In genomic region chr1:40774266-40774998, GRCh38 we compare ENCODE assay signal across 1 cellular context.
TF ChIP-seq lines count a peak whose summit lies in the region.

No MANE protein-coding gene starts in this region.

TF ChIP-seq in WTC11, 78 proteins besides CTCF, POLR2A, EP300 and RAD21 (continued from another document):
- TF ChIP-seq ARID4B (CRISPR knock-in tag; IDR thresholded peaks at IDR 0.05; ENCODE audit: borderline replicate concordance) (no peak), IRF1 (CRISPR knock-in tag; IDR thresholded peaks at IDR 0.05) (no peak), FOXK1 (CRISPR knock-in tag; IDR thresholded peaks at IDR 0.05) (no peak), SMAD4 (CRISPR knock-in tag; IDR thresholded peaks at IDR 0.05) (no peak), CREB1 (CRISPR knock-in tag; IDR thresholded peaks at IDR 0.05) (no peak), ZNF138 (CRISPR knock-in tag; conservative IDR thresholded peaks at IDR 0.05) (no peak), ZNF317 (CRISPR knock-in tag; IDR thresholded peaks at IDR 0.05; ENCODE audit: borderline replicate concordance, low read depth) (no peak), ZNF121 (CRISPR knock-in tag; IDR thresholded peaks at IDR 0.05) (no peak), MXD4 (CRISPR knock-in tag; IDR thresholded peaks at IDR 0.05; ENCODE audit: borderline replicate concordance) (no peak)
- TF ChIP-seq, protein P1, sequence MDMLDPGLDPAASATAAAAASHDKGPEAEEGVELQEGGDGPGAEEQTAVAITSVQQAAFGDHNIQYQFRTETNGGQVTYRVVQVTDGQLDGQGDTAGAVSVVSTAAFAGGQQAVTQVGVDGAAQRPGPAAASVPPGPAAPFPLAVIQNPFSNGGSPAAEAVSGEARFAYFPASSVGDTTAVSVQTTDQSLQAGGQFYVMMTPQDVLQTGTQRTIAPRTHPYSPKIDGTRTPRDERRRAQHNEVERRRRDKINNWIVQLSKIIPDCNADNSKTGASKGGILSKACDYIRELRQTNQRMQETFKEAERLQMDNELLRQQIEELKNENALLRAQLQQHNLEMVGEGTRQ (CRISPR knock-in tag; IDR thresholded peaks at IDR 0.05) = no peak
- TF ChIP-seq, protein P2, sequence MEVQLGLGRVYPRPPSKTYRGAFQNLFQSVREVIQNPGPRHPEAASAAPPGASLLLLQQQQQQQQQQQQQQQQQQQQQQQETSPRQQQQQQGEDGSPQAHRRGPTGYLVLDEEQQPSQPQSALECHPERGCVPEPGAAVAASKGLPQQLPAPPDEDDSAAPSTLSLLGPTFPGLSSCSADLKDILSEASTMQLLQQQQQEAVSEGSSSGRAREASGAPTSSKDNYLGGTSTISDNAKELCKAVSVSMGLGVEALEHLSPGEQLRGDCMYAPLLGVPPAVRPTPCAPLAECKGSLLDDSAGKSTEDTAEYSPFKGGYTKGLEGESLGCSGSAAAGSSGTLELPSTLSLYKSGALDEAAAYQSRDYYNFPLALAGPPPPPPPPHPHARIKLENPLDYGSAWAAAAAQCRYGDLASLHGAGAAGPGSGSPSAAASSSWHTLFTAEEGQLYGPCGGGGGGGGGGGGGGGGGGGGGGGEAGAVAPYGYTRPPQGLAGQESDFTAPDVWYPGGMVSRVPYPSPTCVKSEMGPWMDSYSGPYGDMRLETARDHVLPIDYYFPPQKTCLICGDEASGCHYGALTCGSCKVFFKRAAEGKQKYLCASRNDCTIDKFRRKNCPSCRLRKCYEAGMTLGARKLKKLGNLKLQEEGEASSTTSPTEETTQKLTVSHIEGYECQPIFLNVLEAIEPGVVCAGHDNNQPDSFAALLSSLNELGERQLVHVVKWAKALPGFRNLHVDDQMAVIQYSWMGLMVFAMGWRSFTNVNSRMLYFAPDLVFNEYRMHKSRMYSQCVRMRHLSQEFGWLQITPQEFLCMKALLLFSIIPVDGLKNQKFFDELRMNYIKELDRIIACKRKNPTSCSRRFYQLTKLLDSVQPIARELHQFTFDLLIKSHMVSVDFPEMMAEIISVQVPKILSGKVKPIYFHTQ (CRISPR knock-in tag; IDR thresholded peaks at IDR 0.05) = 0 out of 2 replicates have a peak, but pooled peaks have one; percentile 15
